19 cellular contexts compared by ENCODE assay signal in genomic region chr12:117778656-117779055, GRCh38.
DNase-seq lines count a peak whose midpoint lies in the region; ATAC-seq, FAIRE-seq and TF ChIP-seq lines count a peak whose summit lies in the region.
"Had no signal": no experiment of that assay in that cellular context is flagged by ENCODE, and none has a peak within 500 bp of the region (broad histone marks: within the 10 kb centered on the region; RNA-seq: fewer than 3 reads in every experiment).

No MANE protein-coding gene starts in this region.

- H2BK15ac ChIP-seq in H1 (ENCODE audit: low read length) = no peak overlapping the region
- no peak overlapping the region for H2BK15ac ChIP-seq in mesenchymal stem cell (ENCODE audit: low read depth, poor library complexity, severe bottlenecking)

- H3K9me3 ChIP-seq in H1 (ENCODE audit: insufficient read depth in 2 of 2, low read depth in 1 of 2, low read length in 1 of 2) = no peaks in the 10 kb centered on the region
- no peaks in the 10 kb centered on the region for H3K9me3 ChIP-seq in mesenchymal stem cell (ENCODE audit: control insufficient read depth, low read length)
- H3K9me3 ChIP-seq in skeletal muscle tissue (ENCODE audit: control insufficient read depth in 3 of 3, low read length in 3 of 3) = peaks cover 0 to 2% (median 0%) of the 10 kb centered on the region in 3 donors
- H3K9me3 ChIP-seq in uterus = no peaks in the 10 kb centered on the region
- H3K9me3 ChIP-seq: A549, Caco-2 had no signal

- H2AFZ ChIP-seq in H1 (ENCODE audit: low read length) = no peak overlapping the region
- no peak overlapping the region for H2AFZ ChIP-seq in mesenchymal stem cell (ENCODE audit: low read depth, low read length)

- CTCF ChIA-PET in H1 (lab: Charles Lee; ENCODE audit: partially characterized antibody) = interaction anchor here (1.7 to 2.6 kb wide), 2 partner anchors 12 to 58 kb away, joined by 5 to 8 read pairs; no protein-coding TSS in a partner anchor

- no peak overlapping the region for H2BK20ac ChIP-seq in H1 (ENCODE audit: low read length)

- no peak overlapping the region for H3K56ac ChIP-seq in H1 (replicated peaks; ENCODE audit: insufficient read length, low read depth, low read length)

- H4K91ac ChIP-seq in H1 (replicated peaks; ENCODE audit: insufficient read length, low read length) (peak overlapping the region; percentile 13), mesenchymal stem cell (ENCODE audit: low read length) (no peak overlapping the region)

- H2BK12ac ChIP-seq in H1 (ENCODE audit: low read depth, low read length) (no peak overlapping the region), mesenchymal stem cell (ENCODE audit: low read length in 2 of 2) (no peak overlapping the region)

- intact Hi-C loops in uterus (cut with DNase I; ENCODE audit: low total_unique reads) = no loop called here

- TF ChIP-seq RAD21 in H1 (IDR thresholded peaks at IDR 0.05 in 1 of 2, conservative IDR thresholded peaks at IDR 0.05 in 1 of 2; ENCODE audit: low read depth in 2 of 2, low read length in 2 of 2) = no peak

- H3K23ac ChIP-seq in H1 (ENCODE audit: insufficient read length) (no peak overlapping the region), mesenchymal stem cell (ENCODE audit: low read length in 2 of 2) (no peak overlapping the region)

- H3K27me3 ChIP-seq in H1 (replicated peaks in 1 of 4; ENCODE audit: control insufficient read depth in 3 of 4, extremely low read depth in 1 of 4, insufficient read depth in 3 of 4, low read length in 3 of 4) = no peaks in the 10 kb centered on the region
- H3K27me3 ChIP-seq in mesenchymal stem cell (ENCODE audit: control insufficient read depth in 1 of 2, insufficient read depth in 1 of 2, low read length in 2 of 2) = peaks cover 0 to 22% of the 10 kb centered on the region in 2 experiments
- H3K27me3 ChIP-seq in skeletal muscle tissue (ENCODE audit: control insufficient read depth in 3 of 3, insufficient read depth in 3 of 3, low read length in 3 of 3) = no peaks in the 10 kb centered on the region
- no peaks in the 10 kb centered on the region for H3K27me3 ChIP-seq in uterus
- H3K27me3 ChIP-seq: BLaER1 treated with 17β-estradiol and CSF1 and Interleukin-3, amounts not matched to agents 10 nM and 100 nM had no signal

- H3K4me3 ChIP-seq in H1 (ENCODE audit: extremely low read depth in 1 of 4, insufficient read depth in 2 of 4, low read depth in 3 of 4, low read length in 4 of 4) = no peak overlapping the region
- H3K4me3 ChIP-seq in mesenchymal stem cell (ENCODE audit: insufficient read depth in 1 of 2, low read depth in 1 of 2, low read length in 2 of 2) = no peak overlapping the region
- no peak overlapping the region for H3K4me3 ChIP-seq in skeletal muscle tissue (ENCODE audit: low read length in 3 of 3)
- H3K4me3 ChIP-seq in uterus = no peak overlapping the region
- H3K4me3 ChIP-seq: A549; BLaER1 treated with 17β-estradiol and CSF1 and Interleukin-3, amounts not matched to agents 10 nM and 100 nM had no signal

- H3K9ac ChIP-seq in H1 (replicated peaks in 1 of 4; ENCODE audit: extremely low read depth in 1 of 4, low read depth in 3 of 4, low read length in 3 of 4) (no peak overlapping the region), mesenchymal stem cell (ENCODE audit: low read length) (no peak overlapping the region), skeletal muscle tissue (ENCODE audit: low read depth in 1 of 3, low read length in 3 of 3) (no peak overlapping the region)
- H3K9ac ChIP-seq: BLaER1 treated with 17β-estradiol and CSF1 and Interleukin-3, amounts not matched to agents 10 nM and 100 nM had no signal

- ATAC-seq in GM19397 (IDR thresholded peaks at IDR 0.05; ENCODE audit: unreplicated experiment) = no peak
- ATAC-seq: A549; CD8-positive, alpha-beta T cell had no signal

- TF ChIP-seq CTCF in H1 (IDR thresholded peaks at IDR 0.05; ENCODE audit: control extremely low read depth in 1 of 3, insufficient read depth in 1 of 3, low read depth in 1 of 3, low read length in 3 of 3) (no peak), uterus (IDR thresholded peaks at IDR 0.05) (no peak)

- H4K20me1 ChIP-seq in H1 (replicated peaks in 1 of 2; ENCODE audit: control insufficient read depth in 1 of 2, insufficient read depth in 2 of 2, low read length in 2 of 2) = no peaks in the 10 kb centered on the region
- H4K20me1 ChIP-seq: BLaER1 treated with 17β-estradiol and CSF1 and Interleukin-3, amounts not matched to agents 10 nM and 100 nM had no signal

- H4K5ac ChIP-seq in H1 (ENCODE audit: insufficient read length, low read depth, low read length) = no peak overlapping the region

- H3K4me2 ChIP-seq in H1 (ENCODE audit: insufficient read depth in 1 of 2, low read depth in 2 of 2, low read length in 2 of 2) = no peak overlapping the region
- no peak overlapping the region for H3K4me2 ChIP-seq in mesenchymal stem cell (ENCODE audit: low read length, poor library complexity, severe bottlenecking)
- H3K4me2 ChIP-seq: A549; BLaER1 treated with 17β-estradiol and CSF1 and Interleukin-3, amounts not matched to agents 10 nM and 100 nM had no signal

- H3K79me1 ChIP-seq in H1 (ENCODE audit: low read depth, low read length) (no peaks in the 10 kb centered on the region), mesenchymal stem cell (replicated peaks; ENCODE audit: low read length, poor library complexity, severe bottlenecking) (no peaks in the 10 kb centered on the region)

- H3K27ac ChIP-seq in H1 (ENCODE audit: low read depth, low read length) (no peak overlapping the region), mesenchymal stem cell (ENCODE audit: low read length, poor library complexity, severe bottlenecking) (no peak overlapping the region), skeletal muscle tissue (ENCODE audit: low read depth, low read length) (peak overlapping the region; percentile 64), uterus (no peak overlapping the region)
- H3K27ac ChIP-seq: 22Rv1; A549; BLaER1 treated with 17β-estradiol and CSF1 and Interleukin-3, amounts not matched to agents 10 nM and 100 nM; C4-2B had no signal

- H4K8ac ChIP-seq in H1 (ENCODE audit: extremely low read depth, insufficient read depth, low read length) = no peak overlapping the region
- H4K8ac ChIP-seq in mesenchymal stem cell (ENCODE audit: low read length) = no peak overlapping the region

- no peaks in the 10 kb centered on the region for H3K79me2 ChIP-seq in H1 (ENCODE audit: control insufficient read depth in 1 of 2, insufficient read depth in 2 of 2, low read length in 2 of 2)

- no peak for DNase-seq in H1 (ENCODE audit: low read depth in 1 of 2, low spot score in 2 of 2)
- no peak for DNase-seq in mesenchymal stem cell
- no peak for DNase-seq in uterus
- DNase-seq: AML-193; Caco-2; Calu3; CD4-positive, alpha-beta T cell; CD8-positive, alpha-beta T cell; DMS79 treated with DMSO at 0.1 percent for 48 hours; GF-D8 had no signal

- H3K23me2 ChIP-seq in H1 (ENCODE audit: low read depth, low read length) = no peaks in the 10 kb centered on the region

- no peak overlapping the region for H3K18ac ChIP-seq in H1 (ENCODE audit: extremely low read depth, low read length)
- no peak overlapping the region for H3K18ac ChIP-seq in mesenchymal stem cell (ENCODE audit: low read depth in 1 of 2, low read length in 2 of 2)

- FAIRE-seq in H1 (lab: Jason Lieb, UNC) = no peak
- FAIRE-seq: A549, D721Med, G401.6, GM12891 had no signal

- TF ChIP-seq EP300 in H1 (IDR thresholded peaks at IDR 0.05; ENCODE audit: borderline replicate concordance in 1 of 2, low read depth in 2 of 2, low read length in 2 of 2) = no peak

- H2BK120ac ChIP-seq in H1 (replicated peaks; ENCODE audit: low read depth, low read length) (no peak overlapping the region), mesenchymal stem cell (ENCODE audit: low read depth, low read length) (no peak overlapping the region)

- no peak overlapping the region for H3K4ac ChIP-seq in H1 (replicated peaks; ENCODE audit: insufficient read length, low read depth, low read length)
- H3K4ac ChIP-seq in mesenchymal stem cell (ENCODE audit: low read depth in 1 of 2, low read length in 2 of 2) = no peak overlapping the region

- no peak overlapping the region for H2BK5ac ChIP-seq in H1 (ENCODE audit: low read depth, low read length)
- no peak overlapping the region for H2BK5ac ChIP-seq in mesenchymal stem cell (ENCODE audit: low read depth, low read length, poor library complexity, severe bottlenecking)

- H3K36me3 ChIP-seq in H1 (ENCODE audit: control insufficient read depth in 2 of 4, insufficient read depth in 4 of 4, low read length in 3 of 4) = no peaks in the 10 kb centered on the region
- H3K36me3 ChIP-seq in mesenchymal stem cell (ENCODE audit: control insufficient read depth in 1 of 2, insufficient read depth in 2 of 2, low read depth in 1 of 2, low read length in 2 of 2) = no peaks in the 10 kb centered on the region
- no peaks in the 10 kb centered on the region for H3K36me3 ChIP-seq in skeletal muscle tissue (ENCODE audit: control insufficient read depth in 3 of 3, insufficient read depth in 3 of 3, low read length in 3 of 3)
- H3K36me3 ChIP-seq in uterus = no peaks in the 10 kb centered on the region
- H3K36me3 ChIP-seq: BLaER1 treated with 17β-estradiol and CSF1 and Interleukin-3, amounts not matched to agents 10 nM and 100 nM had no signal

- POLR2A ChIA-PET in H1 (lab: Charles Lee; ENCODE audit: partially characterized antibody) = no interaction called here

- WGBS in H1 (ENCODE audit: extremely low coverage in 1 of 2, insufficient coverage in 1 of 2, insufficient read length in 1 of 2, insufficient replicate concordance in 2 of 2, low coverage in 1 of 2, low lambda C conversion rate in 2 of 2, missing lambda C conversion rate in 1 of 2), 2 experiments = 86% methylated on average over 5 of the region's 5 CpGs; no CpG with 5 or more reads in 1 of the 2 experiments
- WGBS in mesenchymal stem cell = 94% methylated on average over 4 of the region's 5 CpGs

- H3K4me1 ChIP-seq in H1 (replicated peaks in 1 of 4; ENCODE audit: control insufficient read depth in 3 of 4, insufficient read depth in 4 of 4, low read length in 3 of 4) = no peaks in the 10 kb centered on the region
- H3K4me1 ChIP-seq in mesenchymal stem cell (ENCODE audit: control insufficient read depth, insufficient read depth, low read depth, low read length) = peaks cover 5% of the 10 kb centered on the region
- peaks cover 5 to 9% (median 6%) of the 10 kb centered on the region in 3 donors for H3K4me1 ChIP-seq in skeletal muscle tissue (ENCODE audit: control insufficient read depth in 3 of 3, insufficient read depth in 3 of 3, low read length in 3 of 3)
- no peaks in the 10 kb centered on the region for H3K4me1 ChIP-seq in uterus
- H3K4me1 ChIP-seq: A549; BLaER1 treated with 17β-estradiol and CSF1 and Interleukin-3, amounts not matched to agents 10 nM and 100 nM; Caco-2 had no signal

- H2AK5ac ChIP-seq in H1 (ENCODE audit: low read depth, low read length) (no peak overlapping the region), mesenchymal stem cell (ENCODE audit: low read length, severe bottlenecking) (peak overlapping the region; percentile 33)

- H3K14ac ChIP-seq in H1 (ENCODE audit: insufficient read length) (no peak overlapping the region), mesenchymal stem cell (ENCODE audit: low read length in 2 of 2) (no peak overlapping the region)

- no peak for TF ChIP-seq POLR2A in H1 (IDR thresholded peaks at IDR 0.05; ENCODE audit: control extremely low read depth in 1 of 2, low read depth in 2 of 2, low read length in 2 of 2)
- TF ChIP-seq POLR2A in uterus (IDR thresholded peaks at IDR 0.05) = no peak
